In genomic region chr17:44947461-44948314, GRCh38 we compare ENCODE assay signal across 1 cellular context.
TF ChIP-seq lines count a peak whose summit lies in the region.

KIF18B (minus strand) TSS chr17:44947773; CDS start chr17:44936344, 11,429 bp downstream.

TF ChIP-seq in HepG2, 621 proteins besides CTCF, POLR2A, EP300 and RAD21 (continued from another document and continues in another):
- TF ChIP-seq, protein P1, sequence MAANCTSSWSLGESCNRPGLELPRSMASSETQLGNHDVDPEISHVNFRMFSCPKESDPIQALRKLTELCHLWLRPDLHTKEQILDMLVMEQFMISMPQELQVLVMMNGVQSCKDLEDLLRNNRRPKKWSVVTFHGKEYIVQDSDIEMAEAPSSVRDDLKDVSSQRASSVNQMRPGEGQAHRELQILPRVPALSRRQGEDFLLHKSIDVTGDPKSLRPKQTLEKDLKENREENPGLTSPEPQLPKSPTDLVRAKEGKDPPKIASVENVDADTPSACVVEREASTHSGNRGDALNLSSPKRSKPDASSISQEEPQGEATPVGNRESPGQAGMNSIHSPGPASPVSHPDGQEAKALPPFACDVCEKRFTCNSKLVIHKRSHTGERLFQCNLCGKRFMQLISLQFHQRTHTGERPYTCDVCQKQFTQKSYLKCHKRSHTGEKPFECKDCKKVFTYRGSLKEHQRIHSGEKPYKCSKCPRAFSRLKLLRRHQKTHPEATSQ (CRISPR knock-in tag; IDR thresholded peaks at IDR 0.05; ENCODE audit: borderline replicate concordance): 0 out of 2 replicates have a peak, but pooled peaks have one; percentile 46
- TF ChIP-seq SRY (CRISPR knock-in tag; IDR thresholded peaks at IDR 0.05) (peak; percentile 52; the same call in 1 of the 2 replicates), GPBP1L1 (CRISPR knock-in tag; IDR thresholded peaks at IDR 0.05) (no peak), ZNF747 (CRISPR knock-in tag; IDR thresholded peaks at IDR 0.05; ENCODE audit: borderline replicate concordance) (no peak), NFYB (CRISPR knock-in tag; IDR thresholded peaks at IDR 0.05) (peak; percentile 95), RBM39 (IDR thresholded peaks at IDR 0.05; ENCODE audit: low read depth, low read length, poor library complexity, severe bottlenecking) (no peak), SRSF1 (optimal IDR thresholded peaks at IDR 0.05; ENCODE audit: low read depth, low read length) (no peak), TBL1XR1 (IDR thresholded peaks at IDR 0.05; ENCODE audit: borderline replicate concordance, low read length, partially characterized antibody) (no peak), ZNF136 (CRISPR knock-in tag; IDR thresholded peaks at IDR 0.05; ENCODE audit: low read depth) (no peak), ZNF354B (CRISPR knock-in tag; IDR thresholded peaks at IDR 0.05) (0 out of 2 replicates have a peak, but pooled peaks have one; percentile 54), ZBTB44 (CRISPR knock-in tag; IDR thresholded peaks at IDR 0.05) (no peak), ELF3 (CRISPR knock-in tag; IDR thresholded peaks at IDR 0.05) (peak; percentile 98), ZNF33A (CRISPR knock-in tag; IDR thresholded peaks at IDR 0.05; ENCODE audit: borderline replicate concordance) (no peak), MZF1 (CRISPR knock-in tag; IDR thresholded peaks at IDR 0.05; ENCODE audit: borderline replicate concordance) (no peak), ZZZ3 (CRISPR knock-in tag; IDR thresholded peaks at IDR 0.05; ENCODE audit: borderline replicate concordance) (peak; percentile 62; the same call in 1 of the 2 replicates), RXRA (CRISPR knock-in tag; IDR thresholded peaks at IDR 0.05) (peak; percentile 71), BATF2 (CRISPR knock-in tag; IDR thresholded peaks at IDR 0.05) (no peak; the same call in 1 of the 2 replicates), ZSCAN29 (CRISPR knock-in tag; conservative IDR thresholded peaks at IDR 0.05) (peak; percentile 65; the same call in 1 of the 2 replicates), PHF21A (CRISPR knock-in tag; IDR thresholded peaks at IDR 0.05) (peak; percentile 75), SMARCC2 (IDR thresholded peaks at IDR 0.05) (no peak), ISL2 (CRISPR knock-in tag; IDR thresholded peaks at IDR 0.05) (no peak; the same call in 1 of the 2 replicates), BCL6 (CRISPR knock-in tag; IDR thresholded peaks at IDR 0.05) (no peak; the same call in 1 of the 2 replicates), ZNF883 (CRISPR knock-in tag; IDR thresholded peaks at IDR 0.05; ENCODE audit: not compliant biosample characterization) (no peak), RBM22 (optimal IDR thresholded peaks at IDR 0.05; ENCODE audit: low read length) (peak; percentile 77), ONECUT2 (CRISPR knock-in tag; IDR thresholded peaks at IDR 0.05) (peak; percentile 18; the same call in 1 of the 2 replicates), PITX1 (CRISPR knock-in tag; IDR thresholded peaks at IDR 0.05) (peak; percentile 63), FOXO4 (CRISPR knock-in tag; conservative IDR thresholded peaks at IDR 0.05) (0 out of 2 replicates have a peak, but pooled peaks have one; percentile 64), ZNF3 (CRISPR knock-in tag; IDR thresholded peaks at IDR 0.05) (no peak; the same call in 1 of the 2 replicates), KLF15 (CRISPR knock-in tag; IDR thresholded peaks at IDR 0.05; ENCODE audit: borderline replicate concordance) (no peak), ZNF605 (CRISPR knock-in tag; IDR thresholded peaks at IDR 0.05) (peak; percentile 86; the same call in 1 of the 2 replicates), PPARG (CRISPR knock-in tag; conservative IDR thresholded peaks at IDR 0.05) (0 out of 2 replicates have a peak, but pooled peaks have one; percentile 20), SOX13 (IDR thresholded peaks at IDR 0.05) (no peak), SOX13 (CRISPR knock-in tag; conservative IDR thresholded peaks at IDR 0.05 in 1 of 2, IDR thresholded peaks at IDR 0.05 in 1 of 2) (no peak; a peak in 1 of 4 replicates), KAT2B (IDR thresholded peaks at IDR 0.05; ENCODE audit: borderline replicate concordance, low read depth, low read length) (no peak), PLRG1 (conservative IDR thresholded peaks at IDR 0.05) (no peak)
- TF ChIP-seq, protein P2, sequence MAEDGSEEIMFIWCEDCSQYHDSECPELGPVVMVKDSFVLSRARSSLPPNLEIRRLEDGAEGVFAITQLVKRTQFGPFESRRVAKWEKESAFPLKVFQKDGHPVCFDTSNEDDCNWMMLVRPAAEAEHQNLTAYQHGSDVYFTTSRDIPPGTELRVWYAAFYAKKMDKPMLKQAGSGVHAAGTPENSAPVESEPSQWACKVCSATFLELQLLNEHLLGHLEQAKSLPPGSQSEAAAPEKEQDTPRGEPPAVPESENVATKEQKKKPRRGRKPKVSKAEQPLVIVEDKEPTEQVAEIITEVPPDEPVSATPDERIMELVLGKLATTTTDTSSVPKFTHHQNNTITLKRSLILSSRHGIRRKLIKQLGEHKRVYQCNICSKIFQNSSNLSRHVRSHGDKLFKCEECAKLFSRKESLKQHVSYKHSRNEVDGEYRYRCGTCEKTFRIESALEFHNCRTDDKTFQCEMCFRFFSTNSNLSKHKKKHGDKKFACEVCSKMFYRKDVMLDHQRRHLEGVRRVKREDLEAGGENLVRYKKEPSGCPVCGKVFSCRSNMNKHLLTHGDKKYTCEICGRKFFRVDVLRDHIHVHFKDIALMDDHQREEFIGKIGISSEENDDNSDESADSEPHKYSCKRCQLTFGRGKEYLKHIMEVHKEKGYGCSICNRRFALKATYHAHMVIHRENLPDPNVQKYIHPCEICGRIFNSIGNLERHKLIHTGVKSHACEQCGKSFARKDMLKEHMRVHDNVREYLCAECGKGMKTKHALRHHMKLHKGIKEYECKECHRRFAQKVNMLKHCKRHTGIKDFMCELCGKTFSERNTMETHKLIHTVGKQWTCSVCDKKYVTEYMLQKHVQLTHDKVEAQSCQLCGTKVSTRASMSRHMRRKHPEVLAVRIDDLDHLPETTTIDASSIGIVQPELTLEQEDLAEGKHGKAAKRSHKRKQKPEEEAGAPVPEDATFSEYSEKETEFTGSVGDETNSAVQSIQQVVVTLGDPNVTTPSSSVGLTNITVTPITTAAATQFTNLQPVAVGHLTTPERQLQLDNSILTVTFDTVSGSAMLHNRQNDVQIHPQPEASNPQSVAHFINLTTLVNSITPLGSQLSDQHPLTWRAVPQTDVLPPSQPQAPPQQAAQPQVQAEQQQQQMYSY (CRISPR knock-in tag; IDR thresholded peaks at IDR 0.05): no peak
- TF ChIP-seq, protein P3, sequence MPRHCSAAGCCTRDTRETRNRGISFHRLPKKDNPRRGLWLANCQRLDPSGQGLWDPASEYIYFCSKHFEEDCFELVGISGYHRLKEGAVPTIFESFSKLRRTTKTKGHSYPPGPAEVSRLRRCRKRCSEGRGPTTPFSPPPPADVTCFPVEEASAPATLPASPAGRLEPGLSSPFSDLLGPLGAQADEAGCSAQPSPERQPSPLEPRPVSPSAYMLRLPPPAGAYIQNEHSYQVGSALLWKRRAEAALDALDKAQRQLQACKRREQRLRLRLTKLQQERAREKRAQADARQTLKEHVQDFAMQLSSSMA (CRISPR knock-in tag; IDR thresholded peaks at IDR 0.05): no peak
- TF ChIP-seq, protein P4, sequence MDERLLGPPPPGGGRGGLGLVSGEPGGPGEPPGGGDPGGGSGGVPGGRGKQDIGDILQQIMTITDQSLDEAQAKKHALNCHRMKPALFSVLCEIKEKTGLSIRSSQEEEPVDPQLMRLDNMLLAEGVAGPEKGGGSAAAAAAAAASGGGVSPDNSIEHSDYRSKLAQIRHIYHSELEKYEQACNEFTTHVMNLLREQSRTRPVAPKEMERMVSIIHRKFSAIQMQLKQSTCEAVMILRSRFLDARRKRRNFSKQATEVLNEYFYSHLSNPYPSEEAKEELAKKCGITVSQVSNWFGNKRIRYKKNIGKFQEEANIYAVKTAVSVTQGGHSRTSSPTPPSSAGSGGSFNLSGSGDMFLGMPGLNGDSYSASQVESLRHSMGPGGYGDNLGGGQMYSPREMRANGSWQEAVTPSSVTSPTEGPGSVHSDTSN (CRISPR knock-in tag; IDR thresholded peaks at IDR 0.05): no peak; the same call in 1 of the 2 replicates
- TF ChIP-seq, protein P5, sequence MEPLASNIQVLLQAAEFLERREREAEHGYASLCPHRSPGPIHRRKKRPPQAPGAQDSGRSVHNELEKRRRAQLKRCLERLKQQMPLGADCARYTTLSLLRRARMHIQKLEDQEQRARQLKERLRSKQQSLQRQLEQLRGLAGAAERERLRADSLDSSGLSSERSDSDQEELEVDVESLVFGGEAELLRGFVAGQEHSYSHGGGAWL (CRISPR knock-in tag; IDR thresholded peaks at IDR 0.05): 0 out of 2 replicates have a peak, but pooled peaks have one; percentile 55
- TF ChIP-seq, protein P6, sequence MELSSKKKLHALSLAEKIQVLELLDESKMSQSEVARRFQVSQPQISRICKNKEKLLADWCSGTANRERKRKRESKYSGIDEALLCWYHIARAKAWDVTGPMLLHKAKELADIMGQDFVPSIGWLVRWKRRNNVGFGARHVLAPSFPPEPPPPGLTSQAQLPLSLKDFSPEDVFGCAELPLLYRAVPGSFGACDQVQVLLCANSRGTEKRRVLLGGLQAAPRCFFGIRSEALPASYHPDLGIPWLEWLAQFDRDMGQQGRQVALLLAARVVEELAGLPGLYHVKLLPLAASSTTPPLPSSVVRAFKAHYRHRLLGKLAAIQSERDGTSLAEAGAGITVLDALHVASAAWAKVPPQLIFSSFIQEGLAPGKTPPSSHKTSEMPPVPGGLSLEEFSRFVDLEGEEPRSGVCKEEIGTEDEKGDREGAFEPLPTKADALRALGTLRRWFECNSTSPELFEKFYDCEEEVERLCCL (CRISPR knock-in tag; IDR thresholded peaks at IDR 0.05; ENCODE audit: borderline replicate concordance): peak; percentile 93; the same call in 1 of the 2 replicates
- TF ChIP-seq, protein P7, sequence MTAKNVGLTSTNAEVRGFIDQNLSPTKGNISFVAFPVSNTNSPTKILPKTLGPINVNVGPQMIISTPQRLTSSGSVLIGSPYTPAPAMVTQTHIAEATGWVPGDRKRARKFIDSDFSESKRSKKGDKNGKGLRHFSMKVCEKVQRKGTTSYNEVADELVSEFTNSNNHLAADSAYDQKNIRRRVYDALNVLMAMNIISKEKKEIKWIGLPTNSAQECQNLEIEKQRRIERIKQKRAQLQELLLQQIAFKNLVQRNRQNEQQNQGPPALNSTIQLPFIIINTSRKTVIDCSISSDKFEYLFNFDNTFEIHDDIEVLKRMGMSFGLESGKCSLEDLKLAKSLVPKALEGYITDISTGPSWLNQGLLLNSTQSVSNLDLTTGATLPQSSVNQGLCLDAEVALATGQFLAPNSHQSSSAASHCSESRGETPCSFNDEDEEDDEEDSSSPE (CRISPR knock-in tag; IDR thresholded peaks at IDR 0.05): peak; percentile 100
- TF ChIP-seq, protein P8, sequence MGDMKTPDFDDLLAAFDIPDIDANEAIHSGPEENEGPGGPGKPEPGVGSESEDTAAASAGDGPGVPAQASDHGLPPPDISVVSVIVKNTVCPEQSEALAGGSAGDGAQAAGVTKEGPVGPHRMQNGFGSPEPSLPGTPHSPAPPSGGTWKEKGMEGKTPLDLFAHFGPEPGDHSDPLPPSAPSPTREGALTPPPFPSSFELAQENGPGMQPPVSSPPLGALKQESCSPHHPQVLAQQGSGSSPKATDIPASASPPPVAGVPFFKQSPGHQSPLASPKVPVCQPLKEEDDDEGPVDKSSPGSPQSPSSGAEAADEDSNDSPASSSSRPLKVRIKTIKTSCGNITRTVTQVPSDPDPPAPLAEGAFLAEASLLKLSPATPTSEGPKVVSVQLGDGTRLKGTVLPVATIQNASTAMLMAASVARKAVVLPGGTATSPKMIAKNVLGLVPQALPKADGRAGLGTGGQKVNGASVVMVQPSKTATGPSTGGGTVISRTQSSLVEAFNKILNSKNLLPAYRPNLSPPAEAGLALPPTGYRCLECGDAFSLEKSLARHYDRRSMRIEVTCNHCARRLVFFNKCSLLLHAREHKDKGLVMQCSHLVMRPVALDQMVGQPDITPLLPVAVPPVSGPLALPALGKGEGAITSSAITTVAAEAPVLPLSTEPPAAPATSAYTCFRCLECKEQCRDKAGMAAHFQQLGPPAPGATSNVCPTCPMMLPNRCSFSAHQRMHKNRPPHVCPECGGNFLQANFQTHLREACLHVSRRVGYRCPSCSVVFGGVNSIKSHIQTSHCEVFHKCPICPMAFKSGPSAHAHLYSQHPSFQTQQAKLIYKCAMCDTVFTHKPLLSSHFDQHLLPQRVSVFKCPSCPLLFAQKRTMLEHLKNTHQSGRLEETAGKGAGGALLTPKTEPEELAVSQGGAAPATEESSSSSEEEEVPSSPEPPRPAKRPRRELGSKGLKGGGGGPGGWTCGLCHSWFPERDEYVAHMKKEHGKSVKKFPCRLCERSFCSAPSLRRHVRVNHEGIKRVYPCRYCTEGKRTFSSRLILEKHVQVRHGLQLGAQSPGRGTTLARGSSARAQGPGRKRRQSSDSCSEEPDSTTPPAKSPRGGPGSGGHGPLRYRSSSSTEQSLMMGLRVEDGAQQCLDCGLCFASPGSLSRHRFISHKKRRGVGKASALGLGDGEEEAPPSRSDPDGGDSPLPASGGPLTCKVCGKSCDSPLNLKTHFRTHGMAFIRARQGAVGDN (CRISPR knock-in tag; IDR thresholded peaks at IDR 0.05): peak; percentile 92
